25 cellular contexts compared by ENCODE assay signal in genomic region chr10:103427866-103428265, GRCh38. TPM values are rescaled to one million over a fixed set of nuclear protein-coding genes. Genes with fewer than 3 reads are reported as not detected.
DNase-seq lines count a peak whose midpoint lies in the region; ATAC-seq and TF ChIP-seq lines count a peak whose summit lies in the region.
"Had no signal": no experiment of that assay in that cellular context is flagged by ENCODE, and none has a peak within 500 bp of the region (broad histone marks: within the 10 kb centered on the region; RNA-seq: fewer than 3 reads in every experiment).

No MANE protein-coding gene starts in this region.

- CTCF ChIA-PET in activated naive CD4-positive, alpha-beta T cell treated with anti-CD3 and anti-CD28 coated beads for 36 hours (lab: Charles Lee) = interaction anchor here (1.3 kb wide), 1 partner anchor 58 kb away, joined by 4 read pairs; no protein-coding TSS in a partner anchor

- no peak for TF ChIP-seq CTCF in nephron progenitor cell (IDR thresholded peaks at IDR 0.05)

- H3K9me3 ChIP-seq in T-helper 17 cell (ENCODE audit: control insufficient read depth, low read length, poor library complexity, severe bottlenecking) = no peaks in the 10 kb centered on the region
- H3K9me3 ChIP-seq: SJCRH30 had no signal

- H3K4me3 Mint-ChIP-seq in activated naive CD4-positive, alpha-beta T cell treated with anti-CD3 and anti-CD28 coated beads for 36 hours = no peak overlapping the region
- H3K4me3 Mint-ChIP-seq in T-helper 17 cell = no peak overlapping the region
- H3K4me3 Mint-ChIP-seq in nephron progenitor cell = no peak overlapping the region
- no peak overlapping the region for H3K4me3 Mint-ChIP-seq in stimulated activated memory B cell treated with anti-CD40 and anti-IgM and Interleukin-4, amounts not matched to agents 10 μg/mL and 1 μg/mL and 100 μg/mL, for 72 hours
- H3K4me3 Mint-ChIP-seq: CD8-positive, alpha-beta T cell had no signal

- intact Hi-C loops in activated naive CD4-positive, alpha-beta T cell treated with anti-CD3 and anti-CD28 coated beads for 36 hours (cut with micrococcal nuclease) = no loop called here

- H3K4me1 Mint-ChIP-seq in activated naive CD4-positive, alpha-beta T cell treated with anti-CD3 and anti-CD28 coated beads for 36 hours (ENCODE audit: low read depth) = peaks cover 36% of the 10 kb centered on the region
- H3K4me1 Mint-ChIP-seq in T-helper 17 cell (peaks cover 29% of the 10 kb centered on the region), nephron progenitor cell (no peaks in the 10 kb centered on the region)
- H3K4me1 Mint-ChIP-seq in stimulated activated memory B cell treated with anti-CD40 and anti-IgM and Interleukin-4, amounts not matched to agents 10 μg/mL and 1 μg/mL and 100 μg/mL, for 72 hours = no peaks in the 10 kb centered on the region

- DNase-seq in activated naive CD4-positive, alpha-beta T cell treated with anti-CD3 and anti-CD28 coated beads, Interleukin-2, amount 50 U/mL, for 72 hours (ENCODE audit: low spot score in 2 of 2) = no peak
- no peak for DNase-seq in activated naive CD4-positive, alpha-beta T cell treated with anti-CD3 and anti-CD28 coated beads for 36 hours
- DNase-seq in T-helper 17 cell = no peak
- DNase-seq in nephron progenitor cell = no peak
- no peak for DNase-seq in NCI-H526 (lab: John Stamatoyannopoulos, UW)
- DNase-seq: ACHN; C1 segment of cervical spinal cord; CD8-positive, alpha-beta T cell; DMS153; GOT3; HCEC 1CT; KBM-7; MM.1S; NCI-H1092; NCI-H1436; NCI-H187 treated with DMSO at 0.1 percent for 48 hours; NCI-H748 treated with DMSO at 0.1 percent for 48 hours; SJCRH30 had no signal

- ATAC-seq in activated naive CD4-positive, alpha-beta T cell treated with anti-CD3 and anti-CD28 coated beads, Interleukin-2, amount 50 U/mL, for 72 hours = no peak
- no peak for ATAC-seq in T-helper 17 cell
- no peak for ATAC-seq in GM18498 (IDR thresholded peaks at IDR 0.05; ENCODE audit: unreplicated experiment)
- ATAC-seq in stimulated activated memory B cell treated with anti-CD40 and anti-IgM and Interleukin-4, amounts not matched to agents 10 μg/mL and 1 μg/mL and 100 μg/mL, for 72 hours = no peak
- ATAC-seq: CD8-positive, alpha-beta T cell; HepG2; Panc1 had no signal

- H3K27me3 Mint-ChIP-seq in activated naive CD4-positive, alpha-beta T cell treated with anti-CD3 and anti-CD28 coated beads for 36 hours (ENCODE audit: low read depth) = no peaks in the 10 kb centered on the region
- no peaks in the 10 kb centered on the region for H3K27me3 Mint-ChIP-seq in T-helper 17 cell
- peaks cover 3% of the 10 kb centered on the region for H3K27me3 Mint-ChIP-seq in nephron progenitor cell (ENCODE audit: low read depth, poor library complexity)
- H3K27me3 Mint-ChIP-seq in stimulated activated memory B cell treated with anti-CD40 and anti-IgM and Interleukin-4, amounts not matched to agents 10 μg/mL and 1 μg/mL and 100 μg/mL, for 72 hours = no peaks in the 10 kb centered on the region

- H3K27ac Mint-ChIP-seq in activated naive CD4-positive, alpha-beta T cell treated with anti-CD3 and anti-CD28 coated beads, Interleukin-2, amount 50 U/mL, for 72 hours = peak overlapping the region; percentile 7 to 47
- no peak overlapping the region for H3K27ac Mint-ChIP-seq in activated naive CD4-positive, alpha-beta T cell treated with anti-CD3 and anti-CD28 coated beads for 36 hours
- H3K27ac Mint-ChIP-seq in T-helper 17 cell (peak overlapping the region; percentile 32), nephron progenitor cell (peak overlapping the region; percentile 82)
- H3K27ac Mint-ChIP-seq in stimulated activated memory B cell treated with anti-CD40 and anti-IgM and Interleukin-4, amounts not matched to agents 10 μg/mL and 1 μg/mL and 100 μg/mL, for 72 hours = no peak overlapping the region
- H3K27ac Mint-ChIP-seq: CD8-positive, alpha-beta T cell had no signal

- no peaks in the 10 kb centered on the region for H3K9me3 Mint-ChIP-seq in activated naive CD4-positive, alpha-beta T cell treated with anti-CD3 and anti-CD28 coated beads, Interleukin-2, amount 50 U/mL, for 72 hours
- H3K9me3 Mint-ChIP-seq in activated naive CD4-positive, alpha-beta T cell treated with anti-CD3 and anti-CD28 coated beads for 36 hours = no peaks in the 10 kb centered on the region
- no peaks in the 10 kb centered on the region for H3K9me3 Mint-ChIP-seq in nephron progenitor cell
- H3K9me3 Mint-ChIP-seq in stimulated activated memory B cell treated with anti-CD40 and anti-IgM and Interleukin-4, amounts not matched to agents 10 μg/mL and 1 μg/mL and 100 μg/mL, for 72 hours = no peaks in the 10 kb centered on the region
- H3K9me3 Mint-ChIP-seq: CD8-positive, alpha-beta T cell had no signal

- H3K36me3 Mint-ChIP-seq in activated naive CD4-positive, alpha-beta T cell treated with anti-CD3 and anti-CD28 coated beads, Interleukin-2, amount 50 U/mL, for 72 hours = peaks cover 19 to 27% of the 10 kb centered on the region in 2 donors
- H3K36me3 Mint-ChIP-seq in activated naive CD4-positive, alpha-beta T cell treated with anti-CD3 and anti-CD28 coated beads for 36 hours (ENCODE audit: low read depth) = peaks cover 64% of the 10 kb centered on the region
- peaks cover 17% of the 10 kb centered on the region for H3K36me3 Mint-ChIP-seq in T-helper 17 cell (ENCODE audit: low read depth)
- peaks cover 74% of the 10 kb centered on the region for H3K36me3 Mint-ChIP-seq in nephron progenitor cell (ENCODE audit: low read depth)
- peaks cover 82% of the 10 kb centered on the region for H3K36me3 Mint-ChIP-seq in stimulated activated memory B cell treated with anti-CD40 and anti-IgM and Interleukin-4, amounts not matched to agents 10 μg/mL and 1 μg/mL and 100 μg/mL, for 72 hours

RNA-seq across cellular contexts. Expression of gene CALHM2, which starts 24.3 kb away (rescaled TPM):
- total RNA-seq in activated naive CD4-positive, alpha-beta T cell treated with anti-CD3 and anti-CD28 coated beads, Interleukin-2, amount 50 U/mL, for 72 hours = 10 to 100 TPM in 1 of 2 donors, 1 to 10 TPM in 1; 9.1 to 13.5 TPM
- total RNA-seq in activated naive CD4-positive, alpha-beta T cell treated with anti-CD3 and anti-CD28 coated beads for 36 hours = 1 to 10 TPM; 8.3 to 9.5 TPM
- total RNA-seq in T-helper 17 cell = 10 to 100 TPM; 15.5 to 23.6 TPM
- total RNA-seq: HepG2 had no signal

RNA-seq across cellular contexts. Expression of gene CALHM1, which starts 30.8 kb away (rescaled TPM):
- not detected for total RNA-seq in activated naive CD4-positive, alpha-beta T cell treated with anti-CD3 and anti-CD28 coated beads, Interleukin-2, amount 50 U/mL, for 72 hours
- total RNA-seq in activated naive CD4-positive, alpha-beta T cell treated with anti-CD3 and anti-CD28 coated beads for 36 hours = not detected
- total RNA-seq in T-helper 17 cell = not detected
- total RNA-seq: CD8-positive, alpha-beta T cell; G401; HT-29; NCI-H460 had no signal

RNA-seq across cellular contexts. Expression of gene PDCD11, which starts 31.4 kb away (rescaled TPM):
- total RNA-seq in activated naive CD4-positive, alpha-beta T cell treated with anti-CD3 and anti-CD28 coated beads, Interleukin-2, amount 50 U/mL, for 72 hours = 10 to 100 TPM; 49.6 to 62.2 TPM
- 10 to 100 TPM; 50.1 TPM for total RNA-seq in activated naive CD4-positive, alpha-beta T cell treated with anti-CD3 and anti-CD28 coated beads for 36 hours
- total RNA-seq in T-helper 17 cell = 10 to 100 TPM; 18.7 to 29.7 TPM

RNA-seq across cellular contexts. Expression of gene ATP5MK, which starts 31.6 kb away (rescaled TPM):
- total RNA-seq in activated naive CD4-positive, alpha-beta T cell treated with anti-CD3 and anti-CD28 coated beads, Interleukin-2, amount 50 U/mL, for 72 hours = 100 to 1,000 TPM; 382 to 465 TPM
- total RNA-seq in activated naive CD4-positive, alpha-beta T cell treated with anti-CD3 and anti-CD28 coated beads for 36 hours = 100 to 1,000 TPM; 422 to 423 TPM
- total RNA-seq in T-helper 17 cell = 100 to 1,000 TPM; 135 to 136 TPM

RNA-seq across cellular contexts. Expression of gene CALHM3, which starts 51.2 kb away (rescaled TPM):
- not detected for total RNA-seq in activated naive CD4-positive, alpha-beta T cell treated with anti-CD3 and anti-CD28 coated beads, Interleukin-2, amount 50 U/mL, for 72 hours
- not detected for total RNA-seq in activated naive CD4-positive, alpha-beta T cell treated with anti-CD3 and anti-CD28 coated beads for 36 hours
- not detected for total RNA-seq in T-helper 17 cell
- total RNA-seq: CD8-positive, alpha-beta T cell; G401; HepG2; HT-29; NCI-H460; SJCRH30 had no signal

Comparison
In these comparisons a context has a peak if more than half of its experiments do, and no peak if none do; other contexts are left out.
1. H3K27ac Mint-ChIP-seq: peak in activated naive CD4-positive, alpha-beta T cell treated with anti-CD3 and anti-CD28 coated beads, Interleukin-2, amount 50 U/mL, for 72 hours (2 of 2), T-helper 17 cell (single experiment) and nephron progenitor cell (single experiment); none in activated naive CD4-positive, alpha-beta T cell treated with anti-CD3 and anti-CD28 coated beads for 36 hours (single experiment) and stimulated activated memory B cell treated with anti-CD40 and anti-IgM and Interleukin-4, amounts not matched to agents 10 μg/mL and 1 μg/mL and 100 μg/mL, for 72 hours (single experiment).